In the genomic region with DNA sequence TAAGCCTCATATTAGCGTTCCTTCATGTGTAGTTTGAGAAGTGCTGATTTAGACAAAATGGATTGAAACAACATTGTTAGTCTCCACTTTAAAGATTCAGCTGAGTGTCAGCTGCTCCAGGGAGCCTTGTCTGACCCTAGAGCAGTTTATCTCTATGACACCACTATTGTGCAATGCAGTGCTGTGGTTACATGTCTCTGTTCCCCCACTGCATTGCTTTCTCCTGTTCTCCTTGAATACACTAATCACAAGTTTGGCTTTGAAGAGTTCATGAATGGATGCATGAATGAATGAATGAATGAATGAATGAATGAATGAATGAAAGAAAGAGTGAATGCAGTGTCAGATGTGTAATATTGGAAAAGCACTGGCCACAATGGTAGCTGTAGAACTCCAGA, we compare ENCODE assay signal across 13 cellular contexts. TPM values are rescaled to one million over a fixed set of nuclear protein-coding genes. Genes with fewer than 3 reads are reported as not detected.
DNase-seq lines count a peak whose midpoint lies in the region; ATAC-seq and TF ChIP-seq lines count a peak whose summit lies in the region.
"Had no signal": no experiment of that assay in that cellular context is flagged by ENCODE, and none has a peak within 500 bp of the region (broad histone marks: within the 10 kb centered on the region; RNA-seq: fewer than 3 reads in every experiment).

No MANE protein-coding gene starts in this region.

- H3K27me3 ChIP-seq in PC-3 (ENCODE audit: low read length) (no peaks in the 10 kb centered on the region), H7 (ENCODE audit: control insufficient read depth, insufficient read depth, low read length) (no peaks in the 10 kb centered on the region)
- H3K27me3 ChIP-seq: SJSA1, tibial artery had no signal

- H3K9me3 Mint-ChIP-seq in nephron: peaks cover 8% of the 10 kb centered on the region

- CTCF ChIA-PET in PC-3 (lab: Charles Lee): no interaction called here

- no peaks in the 10 kb centered on the region for H4K20me1 ChIP-seq in PC-3 (ENCODE audit: low read length)

- no peaks in the 10 kb centered on the region for H3K79me2 ChIP-seq in PC-3 (ENCODE audit: low read length)

- H2AFZ ChIP-seq in PC-3 (ENCODE audit: low read length): no peak overlapping the region

- peak overlapping the region in 2 of 3 experiments; percentile 63 to 80 for H3K27ac Mint-ChIP-seq in nephron
- H3K27ac Mint-ChIP-seq: activated CD8-positive, alpha-beta memory T cell treated with anti-CD3 and anti-CD28 coated beads, Interleukin-2, amount 10 ng/mL, durations not matched to agents 7 days and 5 days had no signal

- H3K27ac ChIP-seq in PC-3 (ENCODE audit: low read length) (peak overlapping the region; percentile 17), caudate nucleus (ENCODE audit: low read depth, low read length) (no peak overlapping the region)
- H3K27ac ChIP-seq: SJSA1, tibial artery had no signal

- H3K36me3 ChIP-seq in PC-3 (ENCODE audit: low read depth, low read length) (no peaks in the 10 kb centered on the region), H7 (replicated peaks; ENCODE audit: control insufficient read depth, insufficient read depth, low read length) (no peaks in the 10 kb centered on the region)
- H3K36me3 ChIP-seq: SJSA1, tibial artery had no signal

- no peak for ATAC-seq in PC-3
- no peak for ATAC-seq in GM21529 (IDR thresholded peaks at IDR 0.05; ENCODE audit: unreplicated experiment)
- ATAC-seq: activated CD8-positive, alpha-beta memory T cell treated with anti-CD3 and anti-CD28 coated beads, Interleukin-2, amount 10 ng/mL, durations not matched to agents 7 days and 5 days had no signal

- H3K4me1 ChIP-seq in PC-3 (ENCODE audit: insufficient read depth, low read length): peaks cover 55% of the 10 kb centered on the region
- H3K4me1 ChIP-seq: SJSA1 had no signal

- H3K4me3 ChIP-seq in PC-3 (ENCODE audit: low read length): no peak overlapping the region
- H3K4me3 ChIP-seq in fibroblast of pulmonary artery (replicated peaks; ENCODE audit: low read depth, low read length): no peak overlapping the region
- no peak overlapping the region for H3K4me3 ChIP-seq in H7 (ENCODE audit: insufficient read depth, low read depth, low read length)
- H3K4me3 ChIP-seq: SJSA1, tibial artery had no signal

- H3K9ac ChIP-seq in PC-3 (ENCODE audit: low read length): no peak overlapping the region

- intact Hi-C loops in PC-3 (cut with micrococcal nuclease): no loop called here

- TF ChIP-seq CTCF in PC-3 (conservative IDR thresholded peaks at IDR 0.05; ENCODE audit: low read depth, low read length) (no peak), fibroblast of pulmonary artery (IDR thresholded peaks at IDR 0.05; ENCODE audit: low read length, missing control alignments) (no peak), nephron (IDR thresholded peaks at IDR 0.05; ENCODE audit: unreplicated experiment in 3 of 3) (no peak)

- POLR2A ChIA-PET in PC-3 (lab: Charles Lee; ENCODE audit: unreplicated experiment): no interaction called here

- no peaks in the 10 kb centered on the region for H3F3A ChIP-seq in PC-3 (ENCODE audit: low read length, unreplicated experiment)

- BruUV-seq in PC-3 (replicated peaks; lab: Mats Ljungman, UMichigan): no TSS peak

- H3K9me2 ChIP-seq in PC-3 (replicated peaks; ENCODE audit: low read length): no peaks in the 10 kb centered on the region

- DNase-seq in EL: peak; percentile 70
- DNase-seq in PC-3: no peak
- DNase-seq in fibroblast of pulmonary artery (ENCODE audit: low read depth): peak; percentile 84
- no peak for DNase-seq in H7
- no peak for DNase-seq in caudate nucleus (lab: John Stamatoyannopoulos, UW)
- no peak for DNase-seq in NCI-H82 treated with DMSO at 0.1 percent for 48 hours (lab: John Stamatoyannopoulos, UW; ENCODE audit: unreplicated experiment)
- DNase-seq: activated CD8-positive, alpha-beta memory T cell treated with anti-CD3 and anti-CD28 coated beads, Interleukin-2, amount 10 ng/mL, durations not matched to agents 7 days and 5 days; NCI-H1105 had no signal

- peak overlapping the region; percentile 20; the same call in 1 of the 2 replicates for H3K4me2 ChIP-seq in PC-3 (ENCODE audit: low read length)

- H3K4me3 Mint-ChIP-seq in nephron: no peak overlapping the region
- H3K4me3 Mint-ChIP-seq: activated CD8-positive, alpha-beta memory T cell treated with anti-CD3 and anti-CD28 coated beads, Interleukin-2, amount 10 ng/mL, durations not matched to agents 7 days and 5 days had no signal

- H3K4me1 Mint-ChIP-seq in nephron: no peaks in the 10 kb centered on the region

- H3K36me3 Mint-ChIP-seq in nephron (ENCODE audit: low read depth): peaks cover 4% of the 10 kb centered on the region

- H3K27me3 Mint-ChIP-seq in nephron (ENCODE audit: low read depth): peaks cover 3% of the 10 kb centered on the region
- H3K27me3 Mint-ChIP-seq: activated CD8-positive, alpha-beta memory T cell treated with anti-CD3 and anti-CD28 coated beads, Interleukin-2, amount 10 ng/mL, durations not matched to agents 7 days and 5 days had no signal

- H3K9me3 ChIP-seq in PC-3 (ENCODE audit: low read length): 0 out of 2 replicates have a peak, but pooled peaks cover 9% of the 10 kb centered on the region
- H3K9me3 ChIP-seq: SJSA1, tibial artery had no signal

RNA-seq across cellular contexts. Expression of gene GCG, which starts 38.3 kb away (rescaled TPM):
- not detected in 2 replicates for total RNA-seq in PC-3 (2014; rRNA removed)
- not detected in 2 replicates for total RNA-seq in H7 (2014; rRNA removed; shearing (Covaris generic))
- total RNA-seq: activated CD8-positive, alpha-beta memory T cell treated with anti-CD3 and anti-CD28 coated beads, Interleukin-2, amount 10 ng/mL, durations not matched to agents 7 days and 5 days; lower leg skin; SJSA1 had no signal

RNA-seq across cellular contexts. Expression of gene DPP4, which starts 39.8 kb away (rescaled TPM):
- total RNA-seq in PC-3 (2014; rRNA removed): 14.8 and 23.3 TPM in 2 replicates
- total RNA-seq in H7 (2014; rRNA removed; shearing (Covaris generic)): 1.6 and 4.3 TPM in 2 replicates
- total RNA-seq: SJSA1 had no signal

Comparison
In these comparisons a context has a peak if more than half of its experiments do, and no peak if none do; other contexts are left out.
1. DNase-seq: peak in EL (single experiment) and fibroblast of pulmonary artery (single experiment); none in PC-3 (single experiment), H7 (single experiment), caudate nucleus (0 of 61) and NCI-H82 treated with DMSO at 0.1 percent for 48 hours (single experiment).